In genomic region chr2:150120271-150120950, GRCh38 we compare ENCODE assay signal across 19 cellular contexts.
DNase-seq lines count a peak whose midpoint lies in the region; ATAC-seq, FAIRE-seq and TF ChIP-seq lines count a peak whose summit lies in the region.
"Had no signal": no experiment of that assay in that cellular context is flagged by ENCODE, and none has a peak within 500 bp of the region (broad histone marks: within the 10 kb centered on the region; RNA-seq: fewer than 3 reads in every experiment).

No MANE protein-coding gene starts in this region.

- POLR2A ChIA-PET in A549 (lab: Yijun Ruan, JAX): no interaction called here

- DNase-seq in A549 (ENCODE audit: low read depth in 1 of 2, low spot score in 1 of 2): no peak
- DNase-seq in NCI-H146 (lab: John Stamatoyannopoulos, UW): peak; percentile 30
- DNase-seq in ecto neural progenitor cell (ENCODE audit: low spot score): peak; percentile 53
- DNase-seq in activated CD8-positive, alpha-beta memory T cell treated with anti-CD3 and anti-CD28 coated beads for 24 hours: no peak
- no peak for DNase-seq in NCI-H524 (lab: John Stamatoyannopoulos, UW)
- DNase-seq in tibial nerve (ENCODE audit: low spot score in 2 of 2): no peak
- DNase-seq: activated CD8-positive, alpha-beta T cell treated with anti-CD3 and anti-CD28 coated beads for 36 hours; activated naive CD4-positive, alpha-beta T cell treated with anti-CD3 and anti-CD28 coated beads, Interleukin-2, amount 50 U/mL, for 16 hours; activated T-cell treated with anti-CD3 and anti-CD28 coated beads, Interleukin-2, amount 50 U/mL, for 48 hours; DMS 273 treated with DMSO at 0.1 percent for 48 hours; naive thymus-derived CD4-positive, alpha-beta T cell; NCI-H2107 had no signal

- no peak for TF ChIP-seq RAD21 in A549 (conservative IDR thresholded peaks at IDR 0.05 in 1 of 2, IDR thresholded peaks at IDR 0.05 in 1 of 2)

- 21% methylated on average over 11 of the region's 11 CpGs for WGBS in A549 (ENCODE audit: missing lambda C conversion rate)
- 51 to 84% methylated on average over 4 to 5 of the region's 11 CpGs for whole genome bisulfite sequencing in mesodermal cell (ENCODE audit: insufficient coverage in 2 of 2), 2 experiments
- 57 to 58% methylated on average over 11 of the region's 11 CpGs for WGBS in tibial nerve, 2 donors

- peak overlapping the region; percentile 81 for H3K4me2 ChIP-seq in A549

- H3K36me3 ChIP-seq in mesodermal cell (ENCODE audit: control insufficient read depth, insufficient read depth, low read length) (no peaks in the 10 kb centered on the region), tibial nerve (no peaks in the 10 kb centered on the region)
- H3K36me3 ChIP-seq: ascending aorta, SJSA1, suprapubic skin had no signal

- H3K4me1 ChIP-seq in A549: peaks cover 49% of the 10 kb centered on the region
- H3K4me1 ChIP-seq in mesodermal cell (ENCODE audit: control insufficient read depth, insufficient read depth, low read length, poor library complexity, severe bottlenecking): peaks cover 3% of the 10 kb centered on the region
- H3K4me1 ChIP-seq in tibial nerve: peaks cover 0 to under 1% (median 0%) of the 10 kb centered on the region in 4 donors
- H3K4me1 ChIP-seq: ascending aorta had no signal

- H3K9me3 ChIP-seq in A549: no peaks in the 10 kb centered on the region
- no peaks in the 10 kb centered on the region for H3K9me3 ChIP-seq in mesodermal cell (ENCODE audit: control insufficient read depth, low read length)
- no peaks in the 10 kb centered on the region for H3K9me3 ChIP-seq in tibial nerve
- H3K9me3 ChIP-seq: ascending aorta, SJSA1, suprapubic skin had no signal

- TF ChIP-seq CTCF in A549 (IDR thresholded peaks at IDR 0.05) (no peak), tibial nerve (IDR thresholded peaks at IDR 0.05) (no peak)

- no peak for FAIRE-seq in A549 (lab: Jason Lieb, UNC)
- FAIRE-seq: keratinocyte had no signal

- TF ChIP-seq POLR2A in A549 (IDR thresholded peaks at IDR 0.05; ENCODE audit: low read length): no peak
- no peak for TF ChIP-seq POLR2A in tibial nerve (IDR thresholded peaks at IDR 0.05)

- H3K27ac ChIP-seq in A549 (peak overlapping the region; percentile 61 to 68), mesodermal cell (ENCODE audit: low read depth, low read length, severe bottlenecking) (peak overlapping the region; percentile 10), tibial nerve (no peak overlapping the region)
- H3K27ac ChIP-seq: ascending aorta, C4-2B, SJSA1, suprapubic skin had no signal

- H3K4me3 ChIP-seq in A549 (peak overlapping the region; percentile 18; the same call in 1 of the 3 replicates), mesodermal cell (ENCODE audit: extremely low read depth, insufficient read depth, low read length, poor library complexity, severe bottlenecking) (no peak overlapping the region), tibial nerve (peak overlapping the region in 1 of 4 donors; percentile 4)
- H3K4me3 ChIP-seq: ascending aorta, SJSA1, suprapubic skin had no signal

- no peaks in the 10 kb centered on the region for H3K27me3 ChIP-seq in tibial nerve
- H3K27me3 ChIP-seq: ascending aorta, SJSA1, suprapubic skin had no signal

- TF ChIP-seq EP300 in A549 (IDR thresholded peaks at IDR 0.05) (no peak), tibial nerve (IDR thresholded peaks at IDR 0.05) (no peak)

- peak in 1 of 2 experiments; percentile 67; a peak in 3 of 6 replicates for ATAC-seq in A549
- no peak for ATAC-seq in HG03521 (IDR thresholded peaks at IDR 0.05; ENCODE audit: unreplicated experiment)
- ATAC-seq: activated CD8-positive, alpha-beta T cell treated with anti-CD3 and anti-CD28 coated beads for 36 hours; naive thymus-derived CD4-positive, alpha-beta T cell had no signal

- CTCF ChIA-PET in A549 (lab: Yijun Ruan, JAX): interaction anchor here (0.8 to 1.4 kb wide), 2 partner anchors 12 to 14 kb away, joined by 3 to 5 read pairs; no protein-coding TSS in a partner anchor

TF ChIP-seq in A549, 52 proteins besides CTCF, POLR2A, EP300 and RAD21:
- no peak for TF ChIP-seq ELK1 (IDR thresholded peaks at IDR 0.05; ENCODE audit: low read depth, low read length)
- no peak for TF ChIP-seq BHLHE40 (IDR thresholded peaks at IDR 0.05; ENCODE audit: low read depth, low read length)
TF ChIP-seq in A549: peak in this region for 0.

Comparison
In these comparisons a context has a peak if more than half of its experiments do, and no peak if none do; other contexts are left out.
1. DNase-seq: peak in NCI-H146 (single experiment) and ecto neural progenitor cell (single experiment); none in A549 (0 of 2), activated CD8-positive, alpha-beta memory T cell treated with anti-CD3 and anti-CD28 coated beads for 24 hours (single experiment), NCI-H524 (0 of 2) and tibial nerve (0 of 2).
2. H3K27ac ChIP-seq: peak in A549 (2 of 2) and mesodermal cell (single experiment); none in tibial nerve (0 of 4).